In the genomic region with DNA sequence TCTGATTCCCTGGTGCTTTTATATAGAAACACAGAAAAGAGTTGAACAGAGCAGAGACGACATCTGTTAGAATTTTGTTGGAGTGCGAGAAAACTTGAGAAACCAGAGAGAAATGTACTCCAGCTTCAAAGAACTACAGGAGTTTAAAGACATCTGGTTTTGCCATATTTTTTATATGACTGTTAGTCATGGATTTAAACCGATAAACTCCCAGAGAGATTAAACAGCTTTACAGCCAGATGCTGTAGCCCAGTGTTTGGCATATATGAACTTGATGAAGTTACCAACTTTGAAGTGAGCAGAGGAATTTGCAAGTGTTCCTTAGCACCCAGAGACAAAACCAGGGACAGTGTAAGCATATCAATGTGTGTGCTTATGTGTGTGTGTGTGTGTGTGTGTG, we compare ENCODE assay signal across 20 cellular contexts.
"Had no signal": no experiment of that assay in that cellular context is flagged by ENCODE, and none has a peak within 500 bp of the region (broad histone marks: within the 10 kb centered on the region; RNA-seq: fewer than 3 reads in every experiment).

No MANE protein-coding gene starts in this region.

- H3K4me1 Mint-ChIP-seq: endodermal cell, immature natural killer cell, memory B cell, naive B cell had no signal

- H3K9me3 ChIP-seq: colonic mucosa, left lung, lower lobe of right lung, neutrophil, psoas muscle, right atrium auricular region, sigmoid colon, suprapubic skin, thyroid gland had no signal

- ATAC-seq: foreskin keratinocyte; left lung; lower lobe of right lung; psoas muscle; stimulated activated naive CD8-positive, alpha-beta T cell treated with anti-CD3 and anti-CD28 coated beads, Interleukin-15, Interleukin-2, amounts not matched to agents 100 U/mL and 50 U/mL, for 24 hours had no signal

- H3K27ac Mint-ChIP-seq: endodermal cell, immature natural killer cell, memory B cell, naive B cell, type B pancreatic cell had no signal

- H3K4me3 ChIP-seq: colonic mucosa, left lung, lower lobe of right lung, psoas muscle, right atrium auricular region, sigmoid colon, skin epidermis, suprapubic skin, thyroid gland had no signal

- H3K4me3 Mint-ChIP-seq: endodermal cell, immature natural killer cell, memory B cell, naive B cell, type B pancreatic cell had no signal

- DNase-seq: colonic mucosa; effector CD4-positive, alpha-beta T cell; endodermal cell; foreskin keratinocyte; immature natural killer cell; left lung; lower lobe of right lung; naive B cell; psoas muscle; sigmoid colon; stimulated activated CD4-positive, alpha-beta T cell treated with anti-CD3 and anti-CD28 coated beads, Interleukin-12 subunit alpha, Interleukin-12 subunit beta, amount 100 ng/mL, for 4 hours; stimulated activated CD4-positive, alpha-beta T cell treated with anti-CD3 and anti-CD28 coated beads, Interleukin-2, amount 100 ng/mL, for 48 hours; stimulated activated naive CD8-positive, alpha-beta T cell treated with anti-CD3 and anti-CD28 coated beads, Interleukin-15, Interleukin-2, amounts not matched to agents 100 U/mL and 50 U/mL, for 24 hours; thyroid gland had no signal

- H3K36me3 Mint-ChIP-seq: immature natural killer cell, memory B cell, naive B cell, type B pancreatic cell had no signal

- H3K27me3 Mint-ChIP-seq: memory B cell, naive B cell, type B pancreatic cell had no signal
